ENCODE assay signal across 8 cellular contexts in genomic region chr4:182809417-182810102, GRCh38.
DNase-seq lines count a peak whose midpoint lies in the region; ATAC-seq, FAIRE-seq and TF ChIP-seq lines count a peak whose summit lies in the region.

No MANE protein-coding gene starts in this region.

- no peak overlapping the region for H2AFZ ChIP-seq in smooth muscle cell (ENCODE audit: low read depth)

- DNase-seq in AG09309 (ENCODE audit: low read depth) (no peak), WTC11 (ENCODE audit: low spot score) (peak; percentile 50), smooth muscle cell (lab: John Stamatoyannopoulos, UW; ENCODE audit: unreplicated experiment) (no peak), RCC 7860 (ENCODE audit: low spot score) (no peak), G401 (ENCODE audit: low spot score) (no peak)

- no peak overlapping the region for H3K4me2 ChIP-seq in smooth muscle cell

- peaks cover 16% of the 10 kb centered on the region for H3K4me1 Mint-ChIP-seq in WTC11

- CTCF ChIA-PET in WTC11 (lab: Charles Lee): no interaction called here

- no peaks in the 10 kb centered on the region for H3K79me2 ChIP-seq in smooth muscle cell (ENCODE audit: low read depth)

- FAIRE-seq in RCC 7860 (lab: Jason Lieb, UNC): no peak

- peaks cover 9% of the 10 kb centered on the region for H3K27me3 Mint-ChIP-seq in WTC11 (ENCODE audit: low read depth)

- no peaks in the 10 kb centered on the region for H3F3A ChIP-seq in smooth muscle cell (ENCODE audit: low read depth)

- H3K9me3 ChIP-seq in smooth muscle cell (replicated peaks; ENCODE audit: low read depth): no peaks in the 10 kb centered on the region

- ATAC-seq in GM18870 (IDR thresholded peaks at IDR 0.05; ENCODE audit: unreplicated experiment) (peak; percentile 30), HG03025 (IDR thresholded peaks at IDR 0.05; ENCODE audit: low FRiP score, unreplicated experiment) (peak; percentile 26), WTC11 (peak; percentile 17; the same call in 1 of the 2 replicates), HG03039 (IDR thresholded peaks at IDR 0.05; ENCODE audit: unreplicated experiment) (no peak)

- no peaks in the 10 kb centered on the region for H3K4me1 ChIP-seq in smooth muscle cell (ENCODE audit: low read depth)

- no peak overlapping the region for H3K4me3 Mint-ChIP-seq in WTC11

- POLR2A ChIA-PET in WTC11 (lab: Charles Lee): no interaction called here

- H3K9me3 Mint-ChIP-seq in WTC11: peaks cover 12% of the 10 kb centered on the region

- no peak overlapping the region for H3K27ac Mint-ChIP-seq in WTC11

- no peaks in the 10 kb centered on the region for H4K20me1 ChIP-seq in smooth muscle cell (ENCODE audit: low read depth)

- H3K27me3 ChIP-seq in smooth muscle cell (ENCODE audit: low read depth): no peaks in the 10 kb centered on the region

- 88% methylated on average over 5 of the region's 5 CpGs for WGBS in smooth muscle cell (ENCODE audit: low lambda C conversion rate)

- no peak overlapping the region for H3K27ac ChIP-seq in smooth muscle cell (ENCODE audit: low read depth)

- peak; percentile 28 for TF ChIP-seq CTCF in AG09309 (IDR thresholded peaks at IDR 0.05; ENCODE audit: control insufficient read depth, insufficient read depth, low read depth, low read length, missing control alignments)
- TF ChIP-seq CTCF in WTC11 (IDR thresholded peaks at IDR 0.05): peak; percentile 35; the same call in 1 of the 2 replicates
- TF ChIP-seq CTCF in smooth muscle cell (IDR thresholded peaks at IDR 0.05; ENCODE audit: borderline replicate concordance, insufficient read depth, poor library complexity, severe bottlenecking): peak; percentile 28

- no peak overlapping the region for H3K9ac ChIP-seq in smooth muscle cell (ENCODE audit: low read depth)

- peaks cover 10% of the 10 kb centered on the region for H3K36me3 Mint-ChIP-seq in WTC11

- in situ Hi-C loops in G401 (cut with HindIII; ENCODE audit: low sequenced_read_pairs): no loop called here

- no peaks in the 10 kb centered on the region for H3K36me3 ChIP-seq in smooth muscle cell (ENCODE audit: low read depth)

- no peak overlapping the region for H3K4me3 ChIP-seq in AG09309 (ENCODE audit: control insufficient read depth, low read depth, low read length)
- H3K4me3 ChIP-seq in smooth muscle cell: no peak overlapping the region

TF ChIP-seq in WTC11, 78 proteins besides CTCF, POLR2A, EP300 and RAD21:
- TF ChIP-seq ATF3 (CRISPR knock-in tag; conservative IDR thresholded peaks at IDR 0.05): no peak
- no peak for TF ChIP-seq PREB (CRISPR knock-in tag; IDR thresholded peaks at IDR 0.05; ENCODE audit: borderline replicate concordance)
- TF ChIP-seq MAX (CRISPR knock-in tag; IDR thresholded peaks at IDR 0.05): no peak
- TF ChIP-seq ZMAT4 (CRISPR knock-in tag; IDR thresholded peaks at IDR 0.05): no peak
- TF ChIP-seq SOX15 (CRISPR knock-in tag; IDR thresholded peaks at IDR 0.05): no peak
